ENCODE assay signal across 8 cellular contexts in the genomic region with DNA sequence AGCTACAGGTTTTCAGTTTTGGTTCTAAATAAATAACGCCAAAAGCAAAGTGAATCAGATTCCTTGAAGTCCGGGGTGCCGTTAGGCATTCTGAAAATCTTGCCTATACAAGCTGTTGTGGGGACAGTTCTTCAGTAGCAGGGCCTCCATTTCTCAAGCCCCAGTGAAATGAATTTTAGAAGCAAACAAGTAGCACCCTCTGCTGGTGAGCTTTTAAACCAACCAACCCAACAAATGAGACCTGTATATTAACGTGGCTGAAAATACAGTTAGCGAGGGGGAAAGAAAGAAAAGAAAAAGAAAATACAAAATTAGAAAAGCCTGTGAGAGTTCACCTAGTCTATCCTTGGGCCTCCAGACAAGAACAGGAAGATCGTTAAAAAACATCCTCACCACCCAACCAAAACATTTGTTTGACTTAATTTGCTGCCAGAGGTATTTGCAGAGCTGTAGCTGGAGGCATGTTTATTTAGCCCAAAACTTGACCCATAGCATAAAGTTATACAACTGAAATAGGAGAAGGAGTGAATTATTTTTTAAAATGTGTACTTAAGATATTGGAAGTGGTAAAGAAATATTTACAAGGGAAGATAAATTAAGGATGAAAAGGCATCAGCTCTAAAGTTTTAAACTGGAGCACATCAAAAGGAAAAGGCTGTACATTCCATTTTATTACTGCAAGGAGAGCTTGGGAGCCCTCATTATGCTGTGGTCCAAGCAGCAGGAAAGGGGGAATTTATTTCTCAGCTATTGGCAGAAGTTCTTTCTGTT.
A peak's percentile ranks its signal among the peaks of the same experiment; 100 is the strongest.
DNase-seq lines count a peak whose midpoint lies in the region; ATAC-seq, FAIRE-seq and TF ChIP-seq lines count a peak whose summit lies in the region.

No MANE protein-coding gene starts in this region.

- TF ChIP-seq POLR2A in adrenal gland (IDR thresholded peaks at IDR 0.05) = no peak
- no peak for TF ChIP-seq POLR2A in testis (IDR thresholded peaks at IDR 0.05)
- TF ChIP-seq POLR2A in H54 (IDR thresholded peaks at IDR 0.05; ENCODE audit: low read depth, low read length) = no peak

- H3K27me3 ChIP-seq in adrenal gland (no peaks in the 10 kb centered on the region), testis (no peaks in the 10 kb centered on the region)

- peak; percentile 43 for ATAC-seq in HG02623 (IDR thresholded peaks at IDR 0.05; ENCODE audit: unreplicated experiment)

- no peak overlapping the region for H3K27ac ChIP-seq in adrenal gland
- no peak overlapping the region for H3K27ac ChIP-seq in testis

- H3K4me1 ChIP-seq in adrenal gland (replicated peaks in 1 of 2) (no peaks in the 10 kb centered on the region), testis (peaks cover 5% of the 10 kb centered on the region)

- H3K36me3 ChIP-seq in adrenal gland (replicated peaks in 1 of 2) = no peaks in the 10 kb centered on the region
- no peaks in the 10 kb centered on the region for H3K36me3 ChIP-seq in testis (ENCODE audit: low read depth, missing control alignments)

- WGBS in adrenal gland, 4 donors = 10 to 19% (median 17%) methylated on average over 6 of the region's 6 CpGs
- WGBS in testis, 2 donors = 28 to 33% methylated on average over 6 of the region's 6 CpGs

- H3K9me3 ChIP-seq in adrenal gland (replicated peaks in 1 of 3) (no peaks in the 10 kb centered on the region), testis (no peaks in the 10 kb centered on the region)

- TF ChIP-seq CTCF in adrenal gland (IDR thresholded peaks at IDR 0.05) = peak; percentile 56 to 79 (median 76)
- TF ChIP-seq CTCF in testis (IDR thresholded peaks at IDR 0.05) = peak in 2 of 3 experiments; percentile 56 to 67

- DNase-seq in SKM-1 treated with dmso at 0.1 percent for 144 hours (lab: John Stamatoyannopoulos, UW; ENCODE audit: unreplicated experiment) (peak; percentile 46), SKM-1 (lab: John Stamatoyannopoulos, UW; ENCODE audit: unreplicated experiment) (no peak), NCI-H2107 treated with DMSO at 0.1 percent for 48 hours (lab: John Stamatoyannopoulos, UW; ENCODE audit: unreplicated experiment) (peak; percentile 81), adrenal gland (peak; percentile 23 to 64 (median 39)), hippocampal formation (lab: John Stamatoyannopoulos, UW) (peak; percentile 3 to 66), testis (peak; percentile 59), H54 (ENCODE audit: insufficient read length, low spot score) (no peak)

- no peak for FAIRE-seq in H54 (lab: Jason Lieb, UNC)

- H3K4me3 ChIP-seq in adrenal gland = no peak overlapping the region
- H3K4me3 ChIP-seq in testis = no peak overlapping the region

- intact Hi-C loops in adrenal gland (cut with DNase I) = loop anchor here (5.0 kb wide), 1 partner anchor 149 kb away; no protein-coding TSS in a partner anchor
- intact Hi-C loops in testis (cut with DNase I; ENCODE audit: low total_unique reads) = loop anchor here (5.0 kb wide), 1 partner anchor 144 kb away; no protein-coding TSS in a partner anchor

Comparison
In these comparisons a context has a peak if more than half of its experiments do, and no peak if none do; other contexts are left out.
1. DNase-seq: peak in SKM-1 treated with dmso at 0.1 percent for 144 hours (single experiment), NCI-H2107 treated with DMSO at 0.1 percent for 48 hours (single experiment), adrenal gland (7 of 7), hippocampal formation (2 of 2) and testis (single experiment); none in SKM-1 (single experiment) and H54 (single experiment).